Comparison of ENCODE assay signal across 10 cellular contexts in the genomic region with DNA sequence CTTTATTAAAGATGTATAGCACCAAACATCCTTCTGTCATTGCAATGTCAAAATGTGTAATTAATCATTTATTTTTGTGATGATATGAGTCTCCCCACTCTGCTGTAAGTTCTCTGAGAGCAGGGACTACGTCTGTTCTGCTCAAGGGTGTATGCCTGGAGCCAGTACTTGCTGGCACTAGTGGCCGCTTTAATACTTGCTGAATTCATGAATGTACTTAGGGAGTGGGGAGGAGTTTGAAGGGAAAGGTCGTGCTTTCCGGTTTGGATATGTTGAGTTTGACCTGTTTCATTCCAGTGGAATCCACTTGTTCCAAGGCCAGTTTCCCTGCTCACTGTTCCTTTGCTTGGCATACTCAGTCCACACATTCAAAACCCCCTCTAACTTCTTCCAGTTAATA.
DNase-seq lines count a peak whose midpoint lies in the region; ATAC-seq and TF ChIP-seq lines count a peak whose summit lies in the region.
"Had no signal": no experiment of that assay in that cellular context is flagged by ENCODE, and none has a peak within 500 bp of the region (broad histone marks: within the 10 kb centered on the region; RNA-seq: fewer than 3 reads in every experiment).

No MANE protein-coding gene starts in this region.

- no peaks in the 10 kb centered on the region for H3K9me3 ChIP-seq in WERI-Rb-1 (ENCODE audit: severe bottlenecking)

- no peaks in the 10 kb centered on the region for H3K27me3 ChIP-seq in WERI-Rb-1 (ENCODE audit: insufficient read depth, low read depth, severe bottlenecking)

- H3K27ac ChIP-seq in WERI-Rb-1: no peak overlapping the region

- peak; percentile 51 for DNase-seq in 8988T
- DNase-seq in GM03348 (ENCODE audit: low spot score): peak; percentile 17
- DNase-seq in WERI-Rb-1: peak; percentile 29
- peak; percentile 55 for DNase-seq in islet precursor cell
- DNase-seq in NCI-H774 (lab: John Stamatoyannopoulos, UW): no peak
- no peak for DNase-seq in stimulated activated CD4-positive, alpha-beta T cell treated with anti-CD3 and anti-CD28 coated beads, Interleukin-15, amount 100 ng/mL, for 24 hours
- DNase-seq in OCI-M2 (lab: John Stamatoyannopoulos, UW; ENCODE audit: unreplicated experiment): no peak
- DNase-seq: activated T-cell treated with anti-CD3 and anti-CD28 coated beads for 4 hours, NCI-H146 had no signal

- no peak for TF ChIP-seq CTCF in WERI-Rb-1 (IDR thresholded peaks at IDR 0.05; ENCODE audit: low read depth, low read length)

- H3K36me3 ChIP-seq in WERI-Rb-1: no peaks in the 10 kb centered on the region

- no peak overlapping the region for H3K4me3 ChIP-seq in WERI-Rb-1 (ENCODE audit: low read depth, low read length)

- no peak for ATAC-seq in HG03342 (IDR thresholded peaks at IDR 0.05; ENCODE audit: unreplicated experiment)

Comparison
In these comparisons a context has a peak if more than half of its experiments do, and no peak if none do; other contexts are left out.
1. DNase-seq: peak in 8988T (single experiment), GM03348 (single experiment), WERI-Rb-1 (single experiment) and islet precursor cell (single experiment); none in NCI-H774 (single experiment), stimulated activated CD4-positive, alpha-beta T cell treated with anti-CD3 and anti-CD28 coated beads, Interleukin-15, amount 100 ng/mL, for 24 hours (single experiment) and OCI-M2 (single experiment).